In the genomic region with DNA sequence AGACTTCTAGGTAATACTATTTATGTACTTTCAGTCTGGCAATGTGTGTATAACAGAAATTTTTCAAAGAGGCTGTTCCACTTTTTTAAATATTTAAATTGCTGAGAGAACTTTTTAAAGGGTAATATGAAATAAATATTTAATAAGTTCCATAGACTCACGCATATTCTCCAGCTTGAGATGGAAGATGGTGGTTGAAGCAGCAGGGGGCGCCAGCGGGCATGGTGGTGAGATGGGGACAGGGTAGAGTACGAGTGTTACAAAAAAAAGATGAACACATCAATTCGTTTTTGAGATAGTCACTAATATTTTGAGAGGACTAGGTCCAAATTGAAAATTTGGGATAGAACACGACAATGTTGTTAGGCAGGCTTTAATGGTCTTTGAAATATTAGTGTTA, we compare ENCODE assay signal across 8 cellular contexts.
DNase-seq lines count a peak whose midpoint lies in the region; ATAC-seq and TF ChIP-seq lines count a peak whose summit lies in the region.

No MANE protein-coding gene starts in this region.

- in situ Hi-C loops in GM13977 (cut with MboI; ENCODE audit: low pct_unique_long_range_greater_than_20kb, low sequenced_read_pairs, unreplicated experiment): no loop called here

- no peak for DNase-seq in GM13977 (ENCODE audit: low spot score)
- DNase-seq in SKM-1 (lab: John Stamatoyannopoulos, UW; ENCODE audit: unreplicated experiment): peak; percentile 36
- DNase-seq in activated naive CD4-positive, alpha-beta T cell treated with anti-CD3 and anti-CD28 coated beads, Interleukin-2, amount 50 U/mL, for 16 hours: peak; percentile 65
- DNase-seq in kidney tubule cell (ENCODE audit: low spot score): peak; percentile 35
- DNase-seq in stimulated activated CD8-positive, alpha-beta memory T cell treated with anti-CD3 and anti-CD28 coated beads, Interleukin-7, amount 100 ng/mL, for 4 hours (ENCODE audit: low read depth in 2 of 2): peak; percentile 20
- no peak for DNase-seq in GF-D8 (lab: John Stamatoyannopoulos, UW)
- no peak for DNase-seq in inferior parietal cortex (ENCODE audit: extremely low spot score)

- peak; percentile 65 for TF ChIP-seq CTCF in GM13977 (IDR thresholded peaks at IDR 0.05; ENCODE audit: extremely low read depth, insufficient read depth, missing control alignments)

- peak; percentile 73 for ATAC-seq in HG03103 (IDR thresholded peaks at IDR 0.05; ENCODE audit: low read depth, unreplicated experiment)

Comparison
In these comparisons a context has a peak if more than half of its experiments do, and no peak if none do; other contexts are left out.
1. DNase-seq: peak in SKM-1 (single experiment), activated naive CD4-positive, alpha-beta T cell treated with anti-CD3 and anti-CD28 coated beads, Interleukin-2, amount 50 U/mL, for 16 hours (single experiment), kidney tubule cell (single experiment) and stimulated activated CD8-positive, alpha-beta memory T cell treated with anti-CD3 and anti-CD28 coated beads, Interleukin-7, amount 100 ng/mL, for 4 hours (2 of 2); none in GM13977 (single experiment), GF-D8 (single experiment) and inferior parietal cortex (single experiment).